ENCODE assay signal across 9 cellular contexts in genomic region chr17:71975331-71975801, GRCh38.
A peak's percentile ranks its signal among the peaks of the same experiment; 100 is the strongest.
DNase-seq lines count a peak whose midpoint lies in the region; ATAC-seq and TF ChIP-seq lines count a peak whose summit lies in the region.
"Had no signal": no experiment of that assay in that cellular context is flagged by ENCODE, and none has a peak within 500 bp of the region (broad histone marks: within the 10 kb centered on the region; RNA-seq: fewer than 3 reads in every experiment).

No MANE protein-coding gene starts in this region.

- H3K27ac ChIP-seq in brain microvascular endothelial cell (peak overlapping the region; percentile 43), skin epidermis (peak overlapping the region in 20 of 21 experiments; percentile 25 to 84 (median 73))
- H3K27ac ChIP-seq: HL-60 had no signal

- TF ChIP-seq CTCF in brain microvascular endothelial cell (IDR thresholded peaks at IDR 0.05; ENCODE audit: low read depth, low read length, missing control alignments) = no peak

- in situ Hi-C loops in brain microvascular endothelial cell (cut with HindIII; ENCODE audit: low pct_ligation_motif_present, low sequenced_read_pairs) = no loop called here

- H3K27me3 ChIP-seq in brain microvascular endothelial cell (replicated peaks) = no peaks in the 10 kb centered on the region

- H3K4me3 ChIP-seq in brain microvascular endothelial cell (ENCODE audit: low read depth, low read length) (peak overlapping the region; percentile 37), skin epidermis (peak overlapping the region in 3 of 7 experiments; percentile 2 to 16 (median 10))

- no peaks in the 10 kb centered on the region for H3K36me3 ChIP-seq in brain microvascular endothelial cell (replicated peaks)

- DNase-seq in H4 (ENCODE audit: low spot score) = peak; percentile 24
- DNase-seq in brain microvascular endothelial cell = peak; percentile 40
- peak; percentile 21 for DNase-seq in iPS-NIHi7 (ENCODE audit: extremely low spot score)
- DNase-seq in dedifferentiated amniotic fluid mesenchymal stem cell (ENCODE audit: extremely low spot score) = no peak

- ATAC-seq in HG03045 (IDR thresholded peaks at IDR 0.05; ENCODE audit: unreplicated experiment) = no peak
- ATAC-seq in GM18511 (IDR thresholded peaks at IDR 0.05; ENCODE audit: unreplicated experiment) = no peak
- ATAC-seq in HG02973 (IDR thresholded peaks at IDR 0.05; ENCODE audit: unreplicated experiment) = no peak
